25 cellular contexts compared by ENCODE assay signal in the genomic region with DNA sequence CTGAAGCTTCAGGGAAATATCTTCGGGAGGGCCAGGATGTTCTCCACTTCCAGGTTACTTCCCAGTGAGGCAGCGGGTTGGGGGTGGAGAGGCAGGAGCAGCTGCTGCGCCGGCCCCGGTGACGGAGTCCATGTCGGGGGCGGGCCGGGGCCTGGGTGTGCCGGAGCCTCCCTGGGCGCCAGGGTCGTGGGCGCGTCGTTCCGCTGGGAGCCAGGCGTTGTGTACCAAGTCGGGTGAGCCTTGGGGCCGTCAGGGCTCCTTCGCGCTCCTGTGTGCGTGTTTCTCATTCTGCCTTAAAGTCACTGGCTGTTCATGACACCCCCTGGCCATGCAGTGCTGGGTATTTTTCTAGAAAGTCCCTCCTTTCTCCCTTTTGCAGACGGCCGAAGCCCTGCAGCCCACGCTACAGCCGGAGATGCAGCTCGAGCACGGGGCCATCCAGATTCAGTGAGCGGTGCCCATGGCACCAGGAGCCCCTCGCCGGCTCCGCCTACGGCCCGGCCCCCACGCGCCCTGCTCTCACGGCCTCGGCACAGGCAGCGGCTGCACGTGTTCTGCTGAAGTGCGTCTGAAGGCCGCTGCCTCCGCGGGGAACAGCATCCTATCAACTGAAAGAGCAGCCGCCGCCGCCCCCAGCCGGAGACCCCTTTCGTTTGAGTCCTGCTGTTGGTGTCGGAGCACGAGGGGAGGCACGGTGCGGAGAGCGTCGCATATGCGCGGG.
DNase-seq lines count a peak whose midpoint lies in the region; ATAC-seq, FAIRE-seq and TF ChIP-seq lines count a peak whose summit lies in the region.
"Had no signal": no experiment of that assay in that cellular context is flagged by ENCODE, and none has a peak within 500 bp of the region (broad histone marks: within the 10 kb centered on the region; RNA-seq: fewer than 3 reads in every experiment).

No MANE protein-coding gene starts in this region.

- DNase-seq in H7 (peak; percentile 67), kidney (peak; percentile 67), posterior vena cava (ENCODE audit: low spot score) (peak; percentile 72), HUDEP-2 (lab: John Stamatoyannopoulos, UW; ENCODE audit: unreplicated experiment in 76 of 76) (no peak)
- DNase-seq: ACHN; AML-193; Calu3; CD8-positive, alpha-beta T cell; DMS53; EL; Kasumi-1; MG63; NCI-H1048; NCI-H1436; NCI-H1930; NCI-H345; NCI-H526; PC-3; RPMI8226; SJCRH30 had no signal

- ATAC-seq in HG03097 (IDR thresholded peaks at IDR 0.05; ENCODE audit: low FRiP score, unreplicated experiment) (no peak), GM18907 (IDR thresholded peaks at IDR 0.05; ENCODE audit: unreplicated experiment) (no peak)
- ATAC-seq: CD8-positive, alpha-beta T cell; GM12878; PC-3 had no signal

- H3K9ac ChIP-seq in kidney (ENCODE audit: low read length in 2 of 2) = no peak overlapping the region

- TF ChIP-seq CTCF in C4-2B (conservative IDR thresholded peaks at IDR 0.05) (no peak), kidney (IDR thresholded peaks at IDR 0.05; ENCODE audit: borderline replicate concordance, extremely low read depth, insufficient read depth) (no peak)

- intact Hi-C loops in kidney (cut with DNase I) (no loop called here), posterior vena cava (cut with DNase I) (loop anchor here in 1 of 2 donors (1.0 kb wide), 1 partner anchor 29 kb away; no protein-coding TSS in a partner anchor)

- H3K27ac ChIP-seq in C4-2B (peak overlapping the region; percentile 97), kidney (ENCODE audit: low read depth in 2 of 2, low read length in 2 of 2) (no peak overlapping the region)
- H3K27ac ChIP-seq: SJCRH30 had no signal

- H3K27me3 ChIP-seq in H7 (ENCODE audit: control insufficient read depth, insufficient read depth, low read length) = no peaks in the 10 kb centered on the region
- H3K27me3 ChIP-seq: MG63, SJCRH30 had no signal

- H3K9me3 ChIP-seq in kidney (ENCODE audit: control insufficient read depth in 1 of 2, low read length in 2 of 2) = no peaks in the 10 kb centered on the region
- H3K9me3 ChIP-seq: MG63, SJCRH30 had no signal

- H3K4me1 ChIP-seq in kidney (ENCODE audit: control insufficient read depth in 1 of 2, insufficient read depth in 1 of 2, low read depth in 1 of 2, low read length in 2 of 2) = no peaks in the 10 kb centered on the region
- H3K4me1 ChIP-seq: SJCRH30 had no signal

- no peak for FAIRE-seq in kidney (lab: Jason Lieb, UNC)
- FAIRE-seq: GM12878, HTR-8/SVneo had no signal

- H3K4me3 ChIP-seq in H7 (ENCODE audit: insufficient read depth, low read depth, low read length) (no peak overlapping the region), kidney (ENCODE audit: low read length in 2 of 2) (no peak overlapping the region)
- H3K4me3 ChIP-seq: GM12878, MG63, SJCRH30 had no signal

- H3K36me3 ChIP-seq in H7 (replicated peaks; ENCODE audit: control insufficient read depth, insufficient read depth, low read length) (peaks cover 1% of the 10 kb centered on the region; the same call in 1 of the 2 replicates), kidney (ENCODE audit: control insufficient read depth in 1 of 2, insufficient read depth in 2 of 2, low read length in 2 of 2) (peaks cover 0 to 9% of the 10 kb centered on the region in 2 donors)
- H3K36me3 ChIP-seq: MG63, SJCRH30 had no signal

Comparison
In these comparisons a context has a peak if more than half of its experiments do, and no peak if none do; other contexts are left out.
1. DNase-seq: peak in H7 (single experiment), kidney (single experiment) and posterior vena cava (single experiment); none in HUDEP-2 (0 of 76).